8 cellular contexts compared by ENCODE assay signal in the genomic region with DNA sequence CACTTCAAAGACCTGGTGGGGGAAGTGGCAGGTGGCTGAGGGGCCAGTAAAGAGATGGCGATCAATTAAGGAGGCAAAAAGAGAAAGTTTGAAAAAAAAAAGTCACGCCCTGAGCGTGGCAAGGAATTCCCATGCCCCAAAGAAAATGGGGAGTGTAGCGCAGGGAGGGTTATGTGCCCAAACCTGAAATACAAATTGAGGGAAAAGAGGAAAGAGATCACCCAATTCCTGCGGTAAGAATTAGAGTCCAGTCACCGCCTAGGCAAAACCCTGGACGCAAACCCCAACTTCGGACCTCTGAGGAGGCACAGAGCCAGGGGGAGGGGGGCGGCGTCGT. TPM values are rescaled to one million over a fixed set of nuclear protein-coding genes. Genes with fewer than 3 reads are reported as not detected.
A peak's percentile ranks its signal among the peaks of the same experiment; 100 is the strongest.
DNase-seq lines count a peak whose midpoint lies in the region; ATAC-seq and TF ChIP-seq lines count a peak whose summit lies in the region.

No MANE protein-coding gene starts in this region.

- H3K9me3 Mint-ChIP-seq in naive thymus-derived CD4-positive, alpha-beta T cell = no peaks in the 10 kb centered on the region

- no peaks in the 10 kb centered on the region for H3K9me1 ChIP-seq in IMR-90 (ENCODE audit: insufficient read depth, low read length)

- dilution Hi-C loops in IMR-90 (cut with HindIII; ENCODE audit: low sequenced_read_pairs, unreplicated experiment) = no loop called here

- peak overlapping the region; percentile 21; the same call in 1 of the 2 replicates for H3K23ac ChIP-seq in IMR-90 (ENCODE audit: low read depth, low read length)

- no peak overlapping the region for H3K4me3 Mint-ChIP-seq in naive thymus-derived CD4-positive, alpha-beta T cell

- peaks cover 0 to 8% (median 3%) of the 10 kb centered on the region in 5 donors for H3K36me3 Mint-ChIP-seq in naive thymus-derived CD4-positive, alpha-beta T cell

- no peak overlapping the region for H3K18ac ChIP-seq in IMR-90 (ENCODE audit: low read depth, low read length)

- H3K9me3 ChIP-seq in BE2C (no peaks in the 10 kb centered on the region), IMR-90 (ENCODE audit: control insufficient read depth, insufficient read depth, low read length) (no peaks in the 10 kb centered on the region)
- no peaks in the 10 kb centered on the region for H3K9me3 ChIP-seq in naive thymus-derived CD4-positive, alpha-beta T cell (ENCODE audit: control insufficient read depth in 2 of 3, low read length in 3 of 3)

- peak overlapping the region; percentile 83 for H2AK9ac ChIP-seq in IMR-90 (replicated peaks; ENCODE audit: low read depth, low read length, poor library complexity)

- H3K4me3 ChIP-seq in BE2C (ENCODE audit: low read depth, low read length) (peak overlapping the region; percentile 69), IMR-90 (ENCODE audit: insufficient read depth, low read depth, low read length) (peak overlapping the region; percentile 68)
- H3K4me3 ChIP-seq in naive thymus-derived CD4-positive, alpha-beta T cell (ENCODE audit: low read length) = peak overlapping the region; percentile 79

- peaks cover 5 to 14% (median 12%) of the 10 kb centered on the region in 7 donors for H3K4me1 Mint-ChIP-seq in naive thymus-derived CD4-positive, alpha-beta T cell

- H2AK5ac ChIP-seq in IMR-90 (ENCODE audit: low read depth, low read length) = 0 out of 2 replicates have a peak overlapping the region, but pooled peaks have one; percentile 3

- TF ChIP-seq POLR2A in IMR-90 (IDR thresholded peaks at IDR 0.05; ENCODE audit: low read depth, low read length) (no peak), erythroblast (IDR thresholded peaks at IDR 0.05; ENCODE audit: low read length) (no peak)

- no peak for ATAC-seq in IMR-90 (ENCODE audit: low read depth)
- ATAC-seq in naive thymus-derived CD4-positive, alpha-beta T cell = no peak

- H3K36me3 ChIP-seq in BE2C = no peaks in the 10 kb centered on the region
- H3K36me3 ChIP-seq in IMR-90 (ENCODE audit: control insufficient read depth, insufficient read depth, low read length) = no peaks in the 10 kb centered on the region; the same call in 1 of the 2 replicates
- H3K36me3 ChIP-seq in naive thymus-derived CD4-positive, alpha-beta T cell (ENCODE audit: control insufficient read depth in 2 of 3, insufficient read depth in 3 of 3, low read length in 3 of 3) = peaks cover 0 to 7% (median 0%) of the 10 kb centered on the region in 3 experiments

- H3K27me3 ChIP-seq in BE2C (no peaks in the 10 kb centered on the region), IMR-90 (ENCODE audit: control insufficient read depth, insufficient read depth, low read length) (no peaks in the 10 kb centered on the region)
- no peaks in the 10 kb centered on the region for H3K27me3 ChIP-seq in naive thymus-derived CD4-positive, alpha-beta T cell (ENCODE audit: control insufficient read depth in 2 of 2, insufficient read depth in 2 of 2, low read length in 2 of 2)

- H4K5ac ChIP-seq in IMR-90 (ENCODE audit: low read depth, low read length) = no peak overlapping the region

- POLR2A ChIA-PET in IMR-90 (lab: Charles Lee; ENCODE audit: unreplicated experiment) = interaction anchor here (0.6 kb wide), 1 partner anchor 185 kb away, joined by 8 read pairs; no protein-coding TSS in a partner anchor
- POLR2A ChIA-PET in naive thymus-derived CD4-positive, alpha-beta T cell (lab: Charles Lee) = interaction anchor here (0.7 kb wide), 1 partner anchor 1318 kb away, joined by 4 read pairs; no protein-coding TSS in a partner anchor

- H3K27ac ChIP-seq in IMR-90 (ENCODE audit: insufficient read depth, low read length) (peak overlapping the region; percentile 60), cingulate gyrus (ENCODE audit: low read depth, low read length) (peak overlapping the region; percentile 69)
- peak overlapping the region; percentile 93 for H3K27ac ChIP-seq in naive thymus-derived CD4-positive, alpha-beta T cell (ENCODE audit: low read depth, low read length)

- H4K20me1 ChIP-seq in IMR-90 (ENCODE audit: insufficient read depth, low read length) = no peaks in the 10 kb centered on the region

- H3K4ac ChIP-seq in IMR-90 (ENCODE audit: low read depth, low read length) = peak overlapping the region; percentile 29; the same call in 1 of the 2 replicates

- peak overlapping the region in 6 of 9 donors; percentile 51 to 91 (median 71) for H3K27ac Mint-ChIP-seq in naive thymus-derived CD4-positive, alpha-beta T cell

- peak overlapping the region; percentile 88 for H2AFZ ChIP-seq in IMR-90 (replicated peaks; ENCODE audit: low read length, poor library complexity)

- in situ Hi-C loops in IMR-90 (cut with MboI; ENCODE audit: low sequenced_read_pairs) = loop anchor here (25.0 kb wide), 2 partner anchors 640 to 1290 kb away; a partner anchor contains a TSS

- no peak overlapping the region for H4K91ac ChIP-seq in IMR-90 (ENCODE audit: insufficient read depth, low read depth, low read length)

- BruUV-seq in IMR-90 (replicated peaks; lab: Mats Ljungman, UMichigan) = no TSS peak

- H3K9ac ChIP-seq in IMR-90 (ENCODE audit: low read depth, low read length) = peak overlapping the region; percentile 76

- 0 out of 4 replicates have a peak overlapping the region, but pooled peaks of 1 of the 2 experiments have one; percentile 15 for H4K8ac ChIP-seq in IMR-90 (ENCODE audit: low read depth in 2 of 2, low read length in 2 of 2)

- H3K56ac ChIP-seq in IMR-90 (ENCODE audit: extremely low read depth, insufficient read depth, low read length) = peak overlapping the region; percentile 53

- no peak overlapping the region; the same call in 1 of the 2 replicates for H2BK120ac ChIP-seq in IMR-90 (ENCODE audit: low read depth, low read length)

- no peak for TF ChIP-seq RAD21 in IMR-90 (IDR thresholded peaks at IDR 0.05; ENCODE audit: low read length)

- DNase-seq in BE2C = no peak
- DNase-seq in IMR-90 = no peak
- no peak for DNase-seq in naive thymus-derived CD4-positive, alpha-beta T cell
- DNase-seq in SHP77 (lab: John Stamatoyannopoulos, UW) = no peak
- no peak for DNase-seq in NCI-H1930 (lab: John Stamatoyannopoulos, UW)
- DNase-seq in erythroblast (lab: John Stamatoyannopoulos, UW) = no peak
- DNase-seq in kidney glomerular epithelial cell (lab: John Stamatoyannopoulos, UW) = no peak

- no peaks in the 10 kb centered on the region for H3K27me3 Mint-ChIP-seq in naive thymus-derived CD4-positive, alpha-beta T cell

- H2BK5ac ChIP-seq in IMR-90 (ENCODE audit: low read depth, low read length, poor library complexity, severe bottlenecking) = no peak overlapping the region

- peaks cover 3 to 4% of the 10 kb centered on the region in 2 experiments; a peak in 2 of 4 replicates for H3K79me1 ChIP-seq in IMR-90 (ENCODE audit: low read depth in 1 of 2, low read length in 2 of 2)

- no CpG with 5 or more reads among the region's 11 CpGs for WGBS in IMR-90 (ENCODE audit: extremely low coverage in 2 of 2, insufficient read length in 1 of 2), 2 experiments

- peak overlapping the region; percentile 80 for H3K4me2 ChIP-seq in IMR-90 (ENCODE audit: low read depth, low read length)

- CTCF ChIA-PET in IMR-90 (lab: Yijun Ruan, JAX) = no interaction called here
- CTCF ChIA-PET in naive thymus-derived CD4-positive, alpha-beta T cell (lab: Charles Lee) = no interaction called here

- H2BK20ac ChIP-seq in IMR-90 (ENCODE audit: low read depth, low read length) = no peak overlapping the region

- TF ChIP-seq CTCF in BE2C (IDR thresholded peaks at IDR 0.05; ENCODE audit: low read depth, low read length) = no peak
- TF ChIP-seq CTCF in IMR-90 (conservative IDR thresholded peaks at IDR 0.05; ENCODE audit: low read depth, low read length) = no peak

- intact Hi-C loops in IMR-90 (cut with micrococcal nuclease) = loop anchor here (5.0 kb wide), 1 partner anchor 325 kb away; no protein-coding TSS in a partner anchor
- intact Hi-C loops in naive thymus-derived CD4-positive, alpha-beta T cell (cut with micrococcal nuclease) = loop anchor here (2.0 to 10.0 kb wide), 7 partner anchors 735 to 1315 kb away; a partner anchor contains a TSS

- H3K4me1 ChIP-seq in BE2C (no peaks in the 10 kb centered on the region), IMR-90 (ENCODE audit: control insufficient read depth, insufficient read depth, low read length) (no peaks in the 10 kb centered on the region)
- H3K4me1 ChIP-seq in naive thymus-derived CD4-positive, alpha-beta T cell (ENCODE audit: control insufficient read depth in 2 of 2, insufficient read depth in 2 of 2, low read length in 2 of 2) = peaks cover 0 to 5% of the 10 kb centered on the region in 2 donors

- H2BK15ac ChIP-seq in IMR-90 (ENCODE audit: low read depth, low read length) = no peak overlapping the region

- H3K14ac ChIP-seq in IMR-90 (replicated peaks; ENCODE audit: low read depth, low read length) = no peak overlapping the region

TF ChIP-seq in IMR-90, 13 proteins besides CTCF, POLR2A, EP300 and RAD21 (continues in another document):
- TF ChIP-seq, protein P1, sequence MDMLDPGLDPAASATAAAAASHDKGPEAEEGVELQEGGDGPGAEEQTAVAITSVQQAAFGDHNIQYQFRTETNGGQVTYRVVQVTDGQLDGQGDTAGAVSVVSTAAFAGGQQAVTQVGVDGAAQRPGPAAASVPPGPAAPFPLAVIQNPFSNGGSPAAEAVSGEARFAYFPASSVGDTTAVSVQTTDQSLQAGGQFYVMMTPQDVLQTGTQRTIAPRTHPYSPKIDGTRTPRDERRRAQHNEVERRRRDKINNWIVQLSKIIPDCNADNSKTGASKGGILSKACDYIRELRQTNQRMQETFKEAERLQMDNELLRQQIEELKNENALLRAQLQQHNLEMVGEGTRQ (IDR thresholded peaks at IDR 0.05; ENCODE audit: low read depth, low read length) = no peak
- TF ChIP-seq MAZ (IDR thresholded peaks at IDR 0.05; ENCODE audit: borderline replicate concordance, low read depth, low read length) = no peak
- TF ChIP-seq MAFK (IDR thresholded peaks at IDR 0.05; ENCODE audit: low read depth, low read length) = no peak
- no peak for TF ChIP-seq MXI1 (IDR thresholded peaks at IDR 0.05; ENCODE audit: borderline replicate concordance, low read depth, low read length)
- TF ChIP-seq BHLHE40 (IDR thresholded peaks at IDR 0.05; ENCODE audit: low read depth, low read length) = no peak
- TF ChIP-seq RCOR1 (IDR thresholded peaks at IDR 0.05; ENCODE audit: insufficient replicate concordance, low read length) = no peak
- TF ChIP-seq CEBPB (IDR thresholded peaks at IDR 0.05; ENCODE audit: low read depth, low read length) = no peak
- no peak for TF ChIP-seq SMC3 (IDR thresholded peaks at IDR 0.05; ENCODE audit: low read depth, low read length)
- no peak for TF ChIP-seq FOS (IDR thresholded peaks at IDR 0.05; ENCODE audit: low read depth, low read length)

RNA-seq across cellular contexts. Expression of a gene that starts 0.6 kb away (rescaled TPM):
- 10.0 TPM for polyA plus RNA-seq in BE2C (2012; ENCODE audit: insufficient read depth, insufficient read length, low read depth)
- 11.1 and 11.8 TPM in 2 replicates for total RNA-seq in IMR-90 (2012; rRNA removed)
- polyA plus RNA-seq in IMR-90 (2012; rRNA removed) = 5.9 and 6.3 TPM in 2 replicates
- polyA plus RNA-seq in IMR-90 (2012; cell fraction: cytosol; rRNA removed) = 2.1 and 3.4 TPM in 2 replicates
- 0.50 and 3.6 TPM in 2 replicates for polyA plus RNA-seq in IMR-90 (2012; cell fraction: nucleus; rRNA removed; ENCODE audit: low replicate concordance)
- total RNA-seq in naive thymus-derived CD4-positive, alpha-beta T cell = 10 to 100 TPM; 10.3 to 15.3 (median 12.1) TPM
- polyA plus RNA-seq in naive thymus-derived CD4-positive, alpha-beta T cell = 10 to 100 TPM; 23.6 to 24.0 TPM
